9 cellular contexts compared by ENCODE assay signal in genomic region chr6:56714982-56715456, GRCh38.
DNase-seq lines count a peak whose midpoint lies in the region; ATAC-seq, FAIRE-seq and TF ChIP-seq lines count a peak whose summit lies in the region.
"Had no signal": no experiment of that assay in that cellular context is flagged by ENCODE, and none has a peak within 500 bp of the region (broad histone marks: within the 10 kb centered on the region; RNA-seq: fewer than 3 reads in every experiment).

No MANE protein-coding gene starts in this region.

- FAIRE-seq in astrocyte (lab: Jason Lieb, UNC) = peak; percentile 98

- H3K9me3 ChIP-seq in astrocyte (ENCODE audit: insufficient read depth, low read depth, low read length) (no peaks in the 10 kb centered on the region), upper lobe of left lung (no peaks in the 10 kb centered on the region), OCI-LY7 (ENCODE audit: low read length) (no peaks in the 10 kb centered on the region)

- TF ChIP-seq EP300 in upper lobe of left lung (IDR thresholded peaks at IDR 0.05) = peak in 1 of 4 donors; percentile 51

- H3K27ac Mint-ChIP-seq in astrocyte (ENCODE audit: unreplicated experiment) = peak overlapping the region; percentile 88

- no peak for TF ChIP-seq POLR2A in upper lobe of left lung (IDR thresholded peaks at IDR 0.05)

- H3K9me3 Mint-ChIP-seq in astrocyte (ENCODE audit: unreplicated experiment) = no peaks in the 10 kb centered on the region

- H2AFZ ChIP-seq in astrocyte (ENCODE audit: low read depth, low read length) (no peak overlapping the region), OCI-LY7 (ENCODE audit: low read length) (no peak overlapping the region)

- H3K4me2 ChIP-seq in astrocyte (ENCODE audit: low read length) = peak overlapping the region; percentile 63
- no peak overlapping the region for H3K4me2 ChIP-seq in OCI-LY7 (ENCODE audit: low read length)

- H3K27ac ChIP-seq in astrocyte (ENCODE audit: low read depth, low read length) (peak overlapping the region; percentile 92), upper lobe of left lung (peak overlapping the region; percentile 4 to 54 (median 40)), OCI-LY7 (ENCODE audit: low read depth, low read length, poor library complexity, severe bottlenecking) (no peak overlapping the region)

- H3K79me2 ChIP-seq in astrocyte (ENCODE audit: insufficient read depth, low read length) (peaks cover 82% of the 10 kb centered on the region), OCI-LY7 (ENCODE audit: insufficient read depth, low read depth, low read length) (no peaks in the 10 kb centered on the region)

- no peaks in the 10 kb centered on the region for H3K27me3 ChIP-seq in astrocyte (ENCODE audit: insufficient read depth, low read length)
- no peaks in the 10 kb centered on the region for H3K27me3 ChIP-seq in upper lobe of left lung

- peak overlapping the region; percentile 43 for H3K4me3 Mint-ChIP-seq in astrocyte (ENCODE audit: unreplicated experiment)

- peak overlapping the region; percentile 35 for H3K9ac ChIP-seq in astrocyte (ENCODE audit: low read length)

- POLR2A ChIA-PET in OCI-LY7 (lab: Charles Lee) = interaction anchor here (1.0 kb wide), 1 partner anchor 42 kb away, joined by 3 read pairs; no protein-coding TSS in a partner anchor

- H4K20me1 ChIP-seq in astrocyte (ENCODE audit: insufficient read depth, low read length) (no peaks in the 10 kb centered on the region), OCI-LY7 (ENCODE audit: insufficient read depth, low read length) (no peaks in the 10 kb centered on the region)

- CTCF ChIA-PET in OCI-LY7 (lab: Charles Lee; ENCODE audit: unreplicated experiment) = no interaction called here

- peaks cover 46% of the 10 kb centered on the region for H3K4me1 ChIP-seq in astrocyte (ENCODE audit: insufficient read depth, low read length)
- H3K4me1 ChIP-seq in upper lobe of left lung = peaks cover 0 to 22% (median 15%) of the 10 kb centered on the region in 4 donors
- no peaks in the 10 kb centered on the region for H3K4me1 ChIP-seq in OCI-LY7 (ENCODE audit: insufficient read depth, low read length, poor library complexity, severe bottlenecking)

- DNase-seq in NCI-H524 (lab: John Stamatoyannopoulos, UW) (peak; percentile 24 to 45), NCI-H524 treated with DMSO at 0.1 percent for 48 hours (lab: John Stamatoyannopoulos, UW) (no peak), astrocyte (ENCODE audit: low read depth) (peak; percentile 88), islet precursor cell (peak; percentile 71), upper lobe of left lung (peak in 1 of 2 donors; percentile 31), OCI-LY7 (ENCODE audit: low spot score) (no peak)
- no peak for DNase-seq in activated T-cell treated with anti-CD3 and anti-CD28 coated beads, Interleukin-2, amount 50 U/mL, for 1 hour
- DNase-seq in stimulated activated CD4-positive, alpha-beta T cell treated with anti-CD3 and anti-CD28 coated beads, Interleukin-4, amount 100 ng/mL, for 24 hours = no peak
- DNase-seq: activated CD4-positive, alpha-beta T cell treated with anti-CD3 and anti-CD28 coated beads, Interleukin-2, amount 50 U/mL, for 1 hour had no signal

- BruUV-seq in OCI-LY7 (replicated peaks; lab: Mats Ljungman, UMichigan) = no TSS peak

- H3K4me3 ChIP-seq in astrocyte (ENCODE audit: insufficient read depth, low read depth, low read length) (no peak overlapping the region), upper lobe of left lung (no peak overlapping the region), OCI-LY7 (ENCODE audit: low read depth, low read length, poor library complexity, severe bottlenecking) (no peak overlapping the region)

- 6 to 49% methylated on average over 2 of the region's 2 CpGs for WGBS in upper lobe of left lung, 2 donors

- H3K9me2 ChIP-seq in OCI-LY7 (ENCODE audit: insufficient read depth, low read length) = no peaks in the 10 kb centered on the region

- intact Hi-C loops in OCI-LY7 (cut with micrococcal nuclease; ENCODE audit: unreplicated experiment) = no loop called here

- ATAC-seq in upper lobe of left lung (ENCODE audit: low FRiP score in 2 of 2) = peak; percentile 40 to 74

- H3K36me3 Mint-ChIP-seq in astrocyte (ENCODE audit: low read depth, unreplicated experiment) = peaks cover 15% of the 10 kb centered on the region

- H3K27me3 Mint-ChIP-seq in astrocyte (ENCODE audit: low read depth, unreplicated experiment) = no peaks in the 10 kb centered on the region

- peaks cover 52% of the 10 kb centered on the region for H3K4me1 Mint-ChIP-seq in astrocyte (ENCODE audit: low read depth, unreplicated experiment)

- H3K36me3 ChIP-seq in astrocyte (ENCODE audit: insufficient read depth, low read length) (no peaks in the 10 kb centered on the region), upper lobe of left lung (no peaks in the 10 kb centered on the region), OCI-LY7 (ENCODE audit: insufficient read depth, low read length) (no peaks in the 10 kb centered on the region)

- no peak for TF ChIP-seq CTCF in astrocyte (IDR thresholded peaks at IDR 0.05; ENCODE audit: insufficient read depth, low read depth, low read length)
- TF ChIP-seq CTCF in upper lobe of left lung (IDR thresholded peaks at IDR 0.05) = no peak
- no peak for TF ChIP-seq CTCF in OCI-LY7 (conservative IDR thresholded peaks at IDR 0.05; ENCODE audit: low read length)

Comparison
In these comparisons a context has a peak if more than half of its experiments do, and no peak if none do; other contexts are left out.
1. DNase-seq: peak in NCI-H524 (2 of 2), astrocyte (single experiment) and islet precursor cell (single experiment); none in NCI-H524 treated with DMSO at 0.1 percent for 48 hours (single experiment), OCI-LY7 (single experiment), activated T-cell treated with anti-CD3 and anti-CD28 coated beads, Interleukin-2, amount 50 U/mL, for 1 hour (single experiment) and stimulated activated CD4-positive, alpha-beta T cell treated with anti-CD3 and anti-CD28 coated beads, Interleukin-4, amount 100 ng/mL, for 24 hours (single experiment).